Comparison of ENCODE assay signal across 19 cellular contexts in genomic region chr3:47399531-47400270, GRCh38. TPM values are rescaled to one million over a fixed set of nuclear protein-coding genes. Genes with fewer than 3 reads are reported as not detected.
DNase-seq lines count a peak whose midpoint lies in the region; ATAC-seq, FAIRE-seq and TF ChIP-seq lines count a peak whose summit lies in the region.
"Had no signal": no experiment of that assay in that cellular context is flagged by ENCODE, and none has a peak within 500 bp of the region (broad histone marks: within the 10 kb centered on the region; RNA-seq: fewer than 3 reads in every experiment).

No MANE protein-coding gene starts in this region.

- H3K9me3 ChIP-seq in neural progenitor cell (ENCODE audit: low read depth) (no peaks in the 10 kb centered on the region), esophagus squamous epithelium (no peaks in the 10 kb centered on the region)

- H3K9ac ChIP-seq in neural progenitor cell = no peak overlapping the region

- WGBS in esophagus squamous epithelium, 2 donors = 66% methylated on average over 9 of the region's 9 CpGs

- FAIRE-seq in bronchial epithelial cell (lab: Jason Lieb, UNC) = no peak
- FAIRE-seq: GM12892 had no signal

- H3K4me1 ChIP-seq in neural progenitor cell (peaks cover 6% of the 10 kb centered on the region), esophagus squamous epithelium (peaks cover 2 to 44% (median 20%) of the 10 kb centered on the region in 3 donors)

- no peaks in the 10 kb centered on the region for H3K27me3 ChIP-seq in bronchial epithelial cell (ENCODE audit: control insufficient read depth, insufficient read depth, low read length)
- no peaks in the 10 kb centered on the region for H3K27me3 ChIP-seq in neural progenitor cell
- H3K27me3 ChIP-seq in esophagus squamous epithelium = no peaks in the 10 kb centered on the region
- H3K27me3 ChIP-seq: hepatocyte had no signal

- H3K27me3 Mint-ChIP-seq in neural progenitor cell (ENCODE audit: insufficient read depth, low read depth) = peaks cover 12% of the 10 kb centered on the region
- H3K27me3 Mint-ChIP-seq: B cell; naive thymus-derived CD8-positive, alpha-beta T cell had no signal

- peak; percentile 1 for DNase-seq in GM10248 (ENCODE audit: extremely low spot score)
- peak; percentile 67 for DNase-seq in MV-4-11 (lab: John Stamatoyannopoulos, UW)
- peak; percentile 21 for DNase-seq in bronchial epithelial cell (ENCODE audit: low read depth)
- no peak for DNase-seq in neural progenitor cell (ENCODE audit: low spot score)
- DNase-seq in NCI-H524 treated with DMSO at 0.1 percent for 48 hours (lab: John Stamatoyannopoulos, UW) = no peak
- no peak for DNase-seq in esophagus squamous epithelium (lab: John Stamatoyannopoulos, UW)
- DNase-seq: GF-D8; mesenchymal stem cell; MM.1S; naive thymus-derived CD8-positive, alpha-beta T cell; NCI-H2081 treated with DMSO at 0.1 percent for 48 hours; NCI-H510A; Right ventricle myocardium superior; stimulated activated CD4-positive, alpha-beta T cell treated with anti-CD3 and anti-CD28 coated beads, Interleukin-2, amount 100 ng/mL, for 48 hours had no signal

- no peak for TF ChIP-seq CTCF in GM10248 (IDR thresholded peaks at IDR 0.05; ENCODE audit: control extremely low read depth, extremely low read depth, low read depth, missing control alignments)
- TF ChIP-seq CTCF in bronchial epithelial cell (IDR thresholded peaks at IDR 0.05; ENCODE audit: insufficient read depth, low read length, severe bottlenecking) = no peak
- TF ChIP-seq CTCF in neural progenitor cell (IDR thresholded peaks at IDR 0.05) = no peak
- no peak for TF ChIP-seq CTCF in esophagus squamous epithelium (IDR thresholded peaks at IDR 0.05)

- POLR2A ChIA-PET in GM10248 (lab: Yijun Ruan, JAX) = no interaction called here

- H3K27ac ChIP-seq in neural progenitor cell = no peak overlapping the region
- H3K27ac ChIP-seq in esophagus squamous epithelium = no peak overlapping the region
- H3K27ac ChIP-seq: hepatocyte had no signal

- intact Hi-C loops in esophagus squamous epithelium (cut with DNase I) = no loop called here

- peaks cover 5% of the 10 kb centered on the region for H3K36me3 ChIP-seq in bronchial epithelial cell (ENCODE audit: control insufficient read depth, insufficient read depth, low read length)
- H3K36me3 ChIP-seq in neural progenitor cell = no peaks in the 10 kb centered on the region
- H3K36me3 ChIP-seq in esophagus squamous epithelium = peaks cover 0 to 84% (median 8%) of the 10 kb centered on the region in 3 donors

- H3K79me2 ChIP-seq in neural progenitor cell (ENCODE audit: low read depth) = no peaks in the 10 kb centered on the region

- CTCF ChIA-PET in GM10248 (lab: Yijun Ruan, JAX) = interaction anchor here (1.0 to 2.2 kb wide), 4 partner anchors 10 to 37 kb away, joined by 3 to 4 read pairs (median 3); no protein-coding TSS in a partner anchor

- peak overlapping the region; percentile 14 for H3K27ac Mint-ChIP-seq in neural progenitor cell
- H3K27ac Mint-ChIP-seq: B cell, WTC11 had no signal

- peaks cover 13% of the 10 kb centered on the region for H3K4me1 Mint-ChIP-seq in neural progenitor cell
- H3K4me1 Mint-ChIP-seq: WTC11 had no signal

- no peak overlapping the region for H3K4me2 ChIP-seq in neural progenitor cell
- H3K4me2 ChIP-seq: hepatocyte had no signal

- no peak overlapping the region for H2AFZ ChIP-seq in neural progenitor cell (replicated peaks)
- H2AFZ ChIP-seq: hepatocyte had no signal

- ATAC-seq in GM18873 (IDR thresholded peaks at IDR 0.05; ENCODE audit: low FRiP score, unreplicated experiment) = no peak
- ATAC-seq: naive thymus-derived CD8-positive, alpha-beta T cell; WTC11 had no signal

- H3F3A ChIP-seq in neural progenitor cell (ENCODE audit: low read depth) = no peaks in the 10 kb centered on the region

- no peaks in the 10 kb centered on the region for H3K9me3 Mint-ChIP-seq in neural progenitor cell
- H3K9me3 Mint-ChIP-seq: naive thymus-derived CD8-positive, alpha-beta T cell; WTC11 had no signal

- H4K20me1 ChIP-seq in neural progenitor cell (ENCODE audit: low read depth) = peaks cover 25% of the 10 kb centered on the region

- peaks cover 3% of the 10 kb centered on the region for H3K36me3 Mint-ChIP-seq in neural progenitor cell

- no peak for TF ChIP-seq POLR2A in esophagus squamous epithelium (IDR thresholded peaks at IDR 0.05)

- H3K4me3 Mint-ChIP-seq in neural progenitor cell = no peak overlapping the region
- H3K4me3 Mint-ChIP-seq: B cell; naive thymus-derived CD8-positive, alpha-beta T cell; WTC11 had no signal

- H3K4me3 ChIP-seq in bronchial epithelial cell (ENCODE audit: low read depth, low read length) = no peak overlapping the region
- H3K4me3 ChIP-seq in neural progenitor cell = no peak overlapping the region
- no peak overlapping the region for H3K4me3 ChIP-seq in esophagus squamous epithelium
- H3K4me3 ChIP-seq: hepatocyte had no signal

RNA-seq across cellular contexts. Expression of gene PTPN23, which starts 18.9 kb away (rescaled TPM):
- 12.6 and 12.7 TPM in 2 replicates for total RNA-seq in bronchial epithelial cell
- total RNA-seq in neural progenitor cell (ENCODE audit: low replicate concordance) = 3.4 and 8.6 TPM in 2 replicates
- total RNA-seq in esophagus squamous epithelium = 100 to 1,000 TPM in 1 of 4 donors, 10 to 100 TPM in 3; 10.5 to 134 (median 24.4) TPM

Comparison
In these comparisons a context has a peak if more than half of its experiments do, and no peak if none do; other contexts are left out.
1. DNase-seq: peak in GM10248 (single experiment), MV-4-11 (single experiment) and bronchial epithelial cell (single experiment); none in neural progenitor cell (single experiment), NCI-H524 treated with DMSO at 0.1 percent for 48 hours (single experiment) and esophagus squamous epithelium (single experiment).